7 cellular contexts compared by ENCODE assay signal in the genomic region with DNA sequence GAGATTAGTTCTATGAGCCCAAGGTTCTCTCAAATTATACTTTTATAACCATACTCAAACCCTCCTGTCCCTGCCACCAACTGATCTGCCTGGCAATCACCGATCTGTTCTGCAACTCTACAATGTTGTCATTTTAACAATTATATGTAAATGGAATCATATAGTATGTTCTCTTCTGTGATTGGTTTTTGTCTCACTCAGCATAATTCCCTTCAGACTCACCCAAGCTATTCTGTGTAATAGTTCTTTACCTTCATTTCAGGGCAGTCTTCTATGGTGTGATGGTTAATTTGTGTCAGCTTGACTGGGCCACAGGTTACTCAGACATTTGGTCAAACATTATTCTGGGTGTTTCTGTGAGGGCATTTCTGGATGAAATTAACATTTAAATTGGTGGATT.
"Had no signal": no experiment of that assay in that cellular context is flagged by ENCODE, and none has a peak within 500 bp of the region (broad histone marks: within the 10 kb centered on the region; RNA-seq: fewer than 3 reads in every experiment).

No MANE protein-coding gene starts in this region.

- DNase-seq: GOT3, H7, KBM-7 had no signal

- H3K36me3 ChIP-seq: HAP-1 had no signal

- H3K9me3 ChIP-seq: HAP-1 had no signal

- H3K27ac ChIP-seq: KMS-11 had no signal

- H3K4me3 ChIP-seq: HAP-1 had no signal

- H3K4me1 ChIP-seq: HAP-1 had no signal

- H3K4me2 ChIP-seq: KMS-11 had no signal

- H3K9ac ChIP-seq: KMS-11 had no signal

- FAIRE-seq: HTR-8/SVneo had no signal

- ATAC-seq: HCT116 had no signal
